5 cellular contexts compared by ENCODE assay signal in genomic region chrY:22987413-22987812, GRCh38. TPM values are rescaled to one million over a fixed set of nuclear protein-coding genes. Genes with fewer than 3 reads are reported as not detected.
"Had no signal": no experiment of that assay in that cellular context is flagged by ENCODE, and none has a peak within 500 bp of the region (broad histone marks: within the 10 kb centered on the region; RNA-seq: fewer than 3 reads in every experiment).

No MANE protein-coding gene starts in this region.

RNA-seq across cellular contexts. Expression of gene BPY2, which starts 3.4 kb away (rescaled TPM):
- total RNA-seq: HepG2, HT-29, HT1080, IMR-90, K562 had no signal
